ENCODE assay signal across 1 cellular context in the genomic region with DNA sequence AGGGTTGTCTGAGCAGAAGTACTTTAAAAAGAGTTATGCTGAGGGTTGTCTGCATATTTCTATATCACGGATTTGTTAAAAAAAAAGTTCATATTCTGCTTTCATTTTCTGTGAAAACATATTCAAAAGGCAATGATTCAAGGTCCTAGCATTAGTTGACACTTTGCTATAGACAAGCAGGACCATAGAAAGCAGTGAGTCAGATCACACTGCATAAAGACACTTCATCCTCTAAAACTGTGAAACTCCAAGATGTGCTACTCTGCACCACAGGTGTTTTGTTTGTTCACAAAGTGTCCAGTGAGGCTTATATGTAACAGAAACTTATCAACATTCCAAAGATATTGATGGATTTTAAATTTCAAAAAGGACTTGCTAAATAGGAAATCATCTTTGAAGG.
TF ChIP-seq lines count a peak whose summit lies in the region.

No MANE protein-coding gene starts in this region.

TF ChIP-seq in GM12878, 131 proteins besides CTCF, POLR2A, EP300 and RAD21 (continued from another document):
- no peak for TF ChIP-seq NRF1 (conservative IDR thresholded peaks at IDR 0.05; ENCODE audit: low read depth, low read length)
- no peak for TF ChIP-seq PAX8 (IDR thresholded peaks at IDR 0.05)
- TF ChIP-seq LARP7 (IDR thresholded peaks at IDR 0.05): no peak
- TF ChIP-seq IRF3 (IDR thresholded peaks at IDR 0.05): no peak
- TF ChIP-seq E2F4 (IDR thresholded peaks at IDR 0.05; ENCODE audit: low read depth, low read length): no peak
- TF ChIP-seq CBX3 (IDR thresholded peaks at IDR 0.05; ENCODE audit: borderline replicate concordance, low read depth): no peak
- no peak for TF ChIP-seq JUNB (IDR thresholded peaks at IDR 0.05)
- no peak for TF ChIP-seq SPI1 (IDR thresholded peaks at IDR 0.05; ENCODE audit: borderline replicate concordance, insufficient read depth, low read depth, low read length)
- TF ChIP-seq NFYA (IDR thresholded peaks at IDR 0.05; ENCODE audit: borderline replicate concordance, low read depth, low read length): no peak
- TF ChIP-seq ELK1 (IDR thresholded peaks at IDR 0.05; ENCODE audit: low read depth, low read length): no peak
- no peak for TF ChIP-seq BMI1 (IDR thresholded peaks at IDR 0.05; ENCODE audit: borderline replicate concordance)
- TF ChIP-seq RCOR1 (conservative IDR thresholded peaks at IDR 0.05; ENCODE audit: low read depth, low read length): no peak
